Comparison of ENCODE assay signal across 25 cellular contexts in the genomic region with DNA sequence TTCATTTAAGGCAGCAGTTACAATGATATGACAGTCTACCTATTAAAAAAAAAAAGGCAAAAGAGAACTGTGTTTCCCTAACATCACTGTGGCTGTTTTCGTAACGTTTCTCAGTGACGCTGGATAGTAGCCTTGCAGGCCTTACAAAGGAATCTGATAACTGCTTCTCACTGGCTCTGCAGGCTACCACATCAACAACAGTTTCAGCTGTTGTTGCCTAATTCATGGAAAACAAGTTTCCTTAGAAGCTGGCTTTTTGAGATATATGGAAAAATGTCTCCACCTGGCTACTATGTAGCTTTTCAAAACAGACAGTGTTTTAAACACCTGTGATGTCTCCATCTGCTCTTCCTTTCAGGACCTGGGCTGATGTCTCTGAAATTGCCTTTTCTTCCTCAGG. TPM values are rescaled to one million over a fixed set of nuclear protein-coding genes. Genes with fewer than 3 reads are reported as not detected.
DNase-seq lines count a peak whose midpoint lies in the region; ATAC-seq and TF ChIP-seq lines count a peak whose summit lies in the region.
"Had no signal": no experiment of that assay in that cellular context is flagged by ENCODE, and none has a peak within 500 bp of the region (broad histone marks: within the 10 kb centered on the region; RNA-seq: fewer than 3 reads in every experiment).

No MANE protein-coding gene starts in this region.

- no peak for TF ChIP-seq POLR2A in IMR-90 (IDR thresholded peaks at IDR 0.05; ENCODE audit: low read depth, low read length)

- no peaks in the 10 kb centered on the region for H4K20me1 ChIP-seq in IMR-90 (ENCODE audit: insufficient read depth, low read length)

- TF ChIP-seq RAD21 in IMR-90 (IDR thresholded peaks at IDR 0.05; ENCODE audit: low read length): no peak

- no peak for ATAC-seq in IMR-90 (ENCODE audit: low read depth)
- ATAC-seq in GM21447 (IDR thresholded peaks at IDR 0.05; ENCODE audit: unreplicated experiment): no peak
- ATAC-seq: PC-3, Right ventricle myocardium inferior had no signal

- H3K9ac ChIP-seq in IMR-90 (ENCODE audit: low read depth, low read length): no peak overlapping the region
- H3K9ac ChIP-seq: KMS-11 had no signal

- H3K4me1 ChIP-seq in IMR-90 (ENCODE audit: control insufficient read depth, insufficient read depth, low read length): peaks cover 2% of the 10 kb centered on the region; the same call in 1 of the 2 replicates
- H3K4me1 ChIP-seq in tibial artery: no peaks in the 10 kb centered on the region
- H3K4me1 ChIP-seq: SJCRH30 had no signal

- dilution Hi-C loops in IMR-90 (cut with HindIII; ENCODE audit: low sequenced_read_pairs, unreplicated experiment): no loop called here

- H2BK20ac ChIP-seq in IMR-90 (ENCODE audit: low read depth, low read length): no peak overlapping the region

- no peaks in the 10 kb centered on the region for H3K9me3 ChIP-seq in IMR-90 (ENCODE audit: control insufficient read depth, insufficient read depth, low read length)
- H3K9me3 ChIP-seq in tibial artery: no peaks in the 10 kb centered on the region
- H3K9me3 ChIP-seq: SJCRH30 had no signal

- no peaks in the 10 kb centered on the region for H3K36me3 ChIP-seq in IMR-90 (ENCODE audit: control insufficient read depth, insufficient read depth, low read length)
- no peaks in the 10 kb centered on the region for H3K36me3 ChIP-seq in tibial artery
- H3K36me3 ChIP-seq: SJCRH30 had no signal

- H3K27me3 ChIP-seq in IMR-90 (ENCODE audit: control insufficient read depth, insufficient read depth, low read length) (no peaks in the 10 kb centered on the region), tibial artery (no peaks in the 10 kb centered on the region)

- no peak overlapping the region for H3K14ac ChIP-seq in IMR-90 (replicated peaks; ENCODE audit: low read depth, low read length)

- intact Hi-C loops in IMR-90 (cut with micrococcal nuclease) (no loop called here), tibial artery (cut with DNase I; ENCODE audit: low total_unique reads) (no loop called here)

- H2BK5ac ChIP-seq in IMR-90 (ENCODE audit: low read depth, low read length, poor library complexity, severe bottlenecking): no peak overlapping the region

- H3K9me1 ChIP-seq in IMR-90 (ENCODE audit: insufficient read depth, low read length): no peaks in the 10 kb centered on the region

- no peak overlapping the region for H3K56ac ChIP-seq in IMR-90 (ENCODE audit: extremely low read depth, insufficient read depth, low read length)

- DNase-seq in AG10803 (ENCODE audit: low read depth) (peak; percentile 35), IMR-90 (peak; percentile 10), cerebellar cortex (ENCODE audit: low spot score) (peak; percentile 65), fibroblast of peridontal ligament (ENCODE audit: extremely low read depth) (peak; percentile 47), tibial artery (no peak), epidermal melanocyte (ENCODE audit: insufficient read length, low spot score) (no peak)
- DNase-seq in activated effector memory CD4-positive, alpha-beta T cell treated with Interleukin-2 at 50 U/mL for 16 hours: no peak
- DNase-seq: 8988T; CD8-positive, alpha-beta memory T cell; DMS 273 treated with DMSO at 0.1 percent for 48 hours; DMS79; EL; GF-D8; GOT3; MM.1S; NCI-H2029; NCI-H446; NCI-H524 treated with DMSO at 0.1 percent for 48 hours; NK-92 treated with Interleukin-12 subunit alpha and Interleukin-12 subunit beta, amount 100 ng/mL, for 24 hours; PC-3; SJCRH30 had no signal

- no peaks in the 10 kb centered on the region for H3K79me1 ChIP-seq in IMR-90 (ENCODE audit: low read depth in 1 of 2, low read length in 2 of 2)

- no peak overlapping the region for H3K4me3 ChIP-seq in AG10803 (ENCODE audit: low read length)
- H3K4me3 ChIP-seq in IMR-90 (ENCODE audit: insufficient read depth, low read depth, low read length): no peak overlapping the region
- no peak overlapping the region for H3K4me3 ChIP-seq in tibial artery
- H3K4me3 ChIP-seq: SJCRH30 had no signal

- no peak overlapping the region for H3K4ac ChIP-seq in IMR-90 (ENCODE audit: low read depth, low read length)

- no peak overlapping the region for H3K23ac ChIP-seq in IMR-90 (ENCODE audit: low read depth, low read length)

- TF ChIP-seq CTCF in AG10803 (conservative IDR thresholded peaks at IDR 0.05; ENCODE audit: low read length) (no peak), IMR-90 (conservative IDR thresholded peaks at IDR 0.05; ENCODE audit: low read depth, low read length) (no peak), tibial artery (IDR thresholded peaks at IDR 0.05) (no peak)

- no peak overlapping the region for H2AK5ac ChIP-seq in IMR-90 (ENCODE audit: low read depth, low read length)

- H3K27ac ChIP-seq in IMR-90 (ENCODE audit: insufficient read depth, low read length) (no peak overlapping the region), tibial artery (no peak overlapping the region)
- H3K27ac ChIP-seq: KMS-11, SJCRH30 had no signal

- H3K18ac ChIP-seq in IMR-90 (ENCODE audit: low read depth, low read length): peak overlapping the region; percentile 68; the same call in 1 of the 2 replicates

- POLR2A ChIA-PET in IMR-90 (lab: Charles Lee; ENCODE audit: unreplicated experiment): no interaction called here

- WGBS in IMR-90 (ENCODE audit: extremely low coverage in 2 of 2, insufficient read length in 1 of 2), 2 experiments: no CpG with 5 or more reads among the region's 3 CpGs

- H2BK120ac ChIP-seq in IMR-90 (ENCODE audit: low read depth, low read length): peak overlapping the region; percentile 54; the same call in 1 of the 2 replicates

- in situ Hi-C loops in IMR-90 (cut with MboI; ENCODE audit: low sequenced_read_pairs): no loop called here

- BruUV-seq in IMR-90 (replicated peaks; lab: Mats Ljungman, UMichigan): no TSS peak

- H4K91ac ChIP-seq in IMR-90 (ENCODE audit: insufficient read depth, low read depth, low read length): no peak overlapping the region

- H2AFZ ChIP-seq in IMR-90 (replicated peaks; ENCODE audit: low read length, poor library complexity): no peak overlapping the region

- no peak overlapping the region for H2AK9ac ChIP-seq in IMR-90 (replicated peaks; ENCODE audit: low read depth, low read length, poor library complexity)

- H3K4me2 ChIP-seq in IMR-90 (ENCODE audit: low read depth, low read length): no peak overlapping the region
- H3K4me2 ChIP-seq: KMS-11 had no signal

- CTCF ChIA-PET in IMR-90 (lab: Yijun Ruan, JAX): interaction anchor here (0.7 kb wide), 1 partner anchor 167 kb away, joined by 5 read pairs; no protein-coding TSS in a partner anchor

- H4K5ac ChIP-seq in IMR-90 (ENCODE audit: low read depth, low read length): no peak overlapping the region

- no peak overlapping the region for H4K8ac ChIP-seq in IMR-90 (ENCODE audit: low read depth in 2 of 2, low read length in 2 of 2)

- H2BK15ac ChIP-seq in IMR-90 (ENCODE audit: low read depth, low read length): no peak overlapping the region

TF ChIP-seq in IMR-90, 13 proteins besides CTCF, POLR2A, EP300 and RAD21:
- TF ChIP-seq RCOR1 (IDR thresholded peaks at IDR 0.05; ENCODE audit: insufficient replicate concordance, low read length) (no peak), SMC3 (IDR thresholded peaks at IDR 0.05; ENCODE audit: low read depth, low read length) (no peak)

RNA-seq across cellular contexts. Expression of gene OR51V1, which starts 3.8 kb away (rescaled TPM):
- total RNA-seq in IMR-90 (2012; rRNA removed): not detected in 2 replicates
- polyA plus RNA-seq in IMR-90 (2012; rRNA removed): not detected in 2 replicates
- polyA plus RNA-seq in IMR-90 (2012; cell fraction: cytosol; rRNA removed): not detected in 2 replicates
- not detected in 2 replicates for polyA plus RNA-seq in IMR-90 (2012; cell fraction: nucleus; rRNA removed; ENCODE audit: low replicate concordance)
- total RNA-seq: CD8-positive, alpha-beta memory T cell; PC-3; Right ventricle myocardium inferior; RPMI7951; SJCRH30 had no signal
- polyA plus RNA-seq: CD8-positive, alpha-beta memory T cell had no signal

RNA-seq across cellular contexts. Expression of gene HBB, which starts 30.1 kb away (rescaled TPM):
- not detected in 2 replicates for total RNA-seq in IMR-90 (2012; rRNA removed)
- 0.24 TPM in 1 of 2 replicates, not detected in the other for polyA plus RNA-seq in IMR-90 (2012; rRNA removed)
- polyA plus RNA-seq in IMR-90 (2012; cell fraction: cytosol; rRNA removed): 0.19 and 0.36 TPM in 2 replicates
- polyA plus RNA-seq in IMR-90 (2012; cell fraction: nucleus; rRNA removed; ENCODE audit: low replicate concordance): not detected in 2 replicates
- total RNA-seq: CD8-positive, alpha-beta memory T cell; PC-3; RPMI7951; SJCRH30 had no signal
- polyA plus RNA-seq: CD8-positive, alpha-beta memory T cell had no signal

RNA-seq across cellular contexts. Expression of gene HBD, which starts 37.6 kb away (rescaled TPM):
- 3.1 and 6.3 TPM in 2 replicates for total RNA-seq in IMR-90 (2012; rRNA removed)
- polyA plus RNA-seq in IMR-90 (2012; rRNA removed): 10.7 and 12.0 TPM in 2 replicates
- 15.1 and 17.7 TPM in 2 replicates for polyA plus RNA-seq in IMR-90 (2012; cell fraction: cytosol; rRNA removed)
- polyA plus RNA-seq in IMR-90 (2012; cell fraction: nucleus; rRNA removed; ENCODE audit: low replicate concordance): 4.3 and 10.5 TPM in 2 replicates
- total RNA-seq: CD8-positive, alpha-beta memory T cell; PC-3; Right ventricle myocardium inferior; RPMI7951; SJCRH30 had no signal
- polyA plus RNA-seq: CD8-positive, alpha-beta memory T cell had no signal

RNA-seq across cellular contexts. Expression of gene OR52A1, which starts 42.2 kb away (rescaled TPM):
- not detected in 2 replicates for total RNA-seq in IMR-90 (2012; rRNA removed)
- polyA plus RNA-seq in IMR-90 (2012; rRNA removed): not detected in 2 replicates
- polyA plus RNA-seq in IMR-90 (2012; cell fraction: cytosol; rRNA removed): not detected in 2 replicates
- not detected in 2 replicates for polyA plus RNA-seq in IMR-90 (2012; cell fraction: nucleus; rRNA removed; ENCODE audit: low replicate concordance)
- total RNA-seq: CD8-positive, alpha-beta memory T cell; PC-3; Right ventricle myocardium inferior; RPMI7951; SJCRH30 had no signal
- polyA plus RNA-seq: CD8-positive, alpha-beta memory T cell had no signal

RNA-seq across cellular contexts. Expression of gene HBG1, which starts 52.9 kb away (rescaled TPM):
- not detected in 2 replicates for total RNA-seq in IMR-90 (2012; rRNA removed)
- not detected in 2 replicates for polyA plus RNA-seq in IMR-90 (2012; rRNA removed)
- not detected in 2 replicates for polyA plus RNA-seq in IMR-90 (2012; cell fraction: cytosol; rRNA removed)
- not detected in 2 replicates for polyA plus RNA-seq in IMR-90 (2012; cell fraction: nucleus; rRNA removed; ENCODE audit: low replicate concordance)
- total RNA-seq: CD8-positive, alpha-beta memory T cell; PC-3; Right ventricle myocardium inferior; RPMI7951; SJCRH30 had no signal
- polyA plus RNA-seq: CD8-positive, alpha-beta memory T cell had no signal

Comparison
In these comparisons a context has a peak if more than half of its experiments do, and no peak if none do; other contexts are left out.
1. DNase-seq: peak in AG10803 (single experiment), IMR-90 (single experiment), cerebellar cortex (single experiment) and fibroblast of peridontal ligament (single experiment); none in activated effector memory CD4-positive, alpha-beta T cell treated with Interleukin-2 at 50 U/mL for 16 hours (single experiment), tibial artery (0 of 2) and epidermal melanocyte (single experiment).